11 cellular contexts compared by ENCODE assay signal in the genomic region with DNA sequence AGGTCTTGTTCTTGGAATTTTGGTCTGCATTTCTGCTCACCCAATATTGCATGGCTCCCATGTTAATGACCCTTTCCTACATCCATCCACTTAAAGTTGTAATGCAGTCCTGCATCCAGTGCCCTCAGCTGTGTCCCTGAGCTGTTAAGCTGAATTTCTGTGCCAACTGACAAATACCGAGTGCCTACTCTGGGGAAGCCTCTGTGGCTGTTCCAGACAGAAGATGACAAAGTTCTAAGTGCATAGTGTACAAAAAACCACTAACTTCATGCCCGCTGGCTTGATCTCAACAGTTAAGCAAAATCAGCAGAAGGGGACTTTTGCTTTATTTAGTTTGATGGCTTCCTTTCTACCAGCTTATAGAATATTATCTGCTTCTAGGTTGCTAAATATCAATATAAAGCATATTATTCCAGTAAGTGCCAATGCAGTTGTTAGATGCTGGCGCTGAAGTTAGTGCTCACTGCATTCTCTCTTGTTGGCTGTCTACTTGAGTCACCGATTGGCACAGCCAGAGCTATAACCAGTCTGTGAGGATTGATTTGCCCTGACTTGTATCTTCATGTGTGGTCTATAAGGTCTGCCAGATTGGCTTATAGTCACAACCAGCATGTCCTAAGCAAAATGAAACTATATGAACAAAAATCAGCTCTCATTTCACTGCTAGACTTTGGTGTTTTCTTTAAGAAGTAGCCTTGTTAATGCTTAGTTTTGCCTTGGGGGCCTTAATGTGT.
DNase-seq lines count a peak whose midpoint lies in the region; ATAC-seq and TF ChIP-seq lines count a peak whose summit lies in the region.
"Had no signal": no experiment of that assay in that cellular context is flagged by ENCODE, and none has a peak within 500 bp of the region (broad histone marks: within the 10 kb centered on the region; RNA-seq: fewer than 3 reads in every experiment).

No MANE protein-coding gene starts in this region.

- H3K27ac ChIP-seq in mucosa of rectum (ENCODE audit: low read depth in 2 of 2, low read length in 2 of 2), result peak overlapping the region; percentile 1 to 20
- peak overlapping the region; percentile 6 for H3K27ac ChIP-seq in urinary bladder (ENCODE audit: low read depth)
- H3K27ac ChIP-seq in testis, result peak overlapping the region in 1 of 2 donors; percentile 76

- no peak overlapping the region for H3K9ac ChIP-seq in mucosa of rectum (ENCODE audit: low read depth in 1 of 2, low read length in 2 of 2)

- H3K27me3 ChIP-seq in mucosa of rectum (ENCODE audit: control insufficient read depth in 2 of 2, insufficient read depth in 2 of 2, low read length in 2 of 2) (no peaks in the 10 kb centered on the region), testis (no peaks in the 10 kb centered on the region)

- H3K9me3 ChIP-seq in mucosa of rectum (ENCODE audit: control insufficient read depth in 2 of 2, low read length in 2 of 2) (no peaks in the 10 kb centered on the region), testis (no peaks in the 10 kb centered on the region)

- no peak overlapping the region for H3K4me3 Mint-ChIP-seq in activated naive CD4-positive, alpha-beta T cell treated with anti-CD3 and anti-CD28 coated beads for 36 hours
- H3K4me3 Mint-ChIP-seq in effector memory CD8-positive, alpha-beta T cell, result no peak overlapping the region

- no peak for TF ChIP-seq CTCF in testis (IDR thresholded peaks at IDR 0.05)

- no peak for ATAC-seq in effector memory CD8-positive, alpha-beta T cell (replicated peaks)

- peak overlapping the region; percentile 56 for H3K27ac Mint-ChIP-seq in activated naive CD4-positive, alpha-beta T cell treated with anti-CD3 and anti-CD28 coated beads for 36 hours
- H3K27ac Mint-ChIP-seq in effector memory CD8-positive, alpha-beta T cell, result peak overlapping the region; percentile 19 to 69

- no peak for TF ChIP-seq POLR2A in testis (IDR thresholded peaks at IDR 0.05)

- intact Hi-C loops in activated naive CD4-positive, alpha-beta T cell treated with anti-CD3 and anti-CD28 coated beads for 36 hours (cut with micrococcal nuclease), result no loop called here
- intact Hi-C loops in testis (cut with DNase I; ENCODE audit: low total_unique reads), result no loop called here

- no peak for DNase-seq in activated naive CD4-positive, alpha-beta T cell treated with anti-CD3 and anti-CD28 coated beads for 36 hours
- no peak for DNase-seq in activated naive CD4-positive, alpha-beta T cell treated with anti-CD3 and anti-CD28 coated beads, Interleukin-2, amount 50 U/mL, for 16 hours
- no peak for DNase-seq in effector memory CD8-positive, alpha-beta T cell
- no peak for DNase-seq in medulla oblongata (ENCODE audit: extremely low spot score)
- no peak for DNase-seq in testis
- DNase-seq in stimulated activated CD4-positive, alpha-beta T cell treated with anti-CD3 and anti-CD28 coated beads, Interleukin-2, amount 100 ng/mL, for 48 hours, result no peak
- DNase-seq: activated T-cell treated with anti-CD3 and anti-CD28 coated beads for 4 hours, islet precursor cell, trophoblast cell had no signal

- H3K4me1 ChIP-seq in mucosa of rectum (ENCODE audit: control insufficient read depth in 2 of 2, insufficient read depth in 2 of 2, low read length in 2 of 2), result peaks cover 12 to 14% of the 10 kb centered on the region in 2 donors
- H3K4me1 ChIP-seq in urinary bladder (ENCODE audit: insufficient read depth), result peaks cover 1% of the 10 kb centered on the region
- no peaks in the 10 kb centered on the region for H3K4me1 ChIP-seq in testis

- WGBS in urinary bladder, result 57% methylated on average over 4 of the region's 4 CpGs
- 59 to 67% methylated on average over 4 of the region's 4 CpGs for WGBS in testis, 2 donors

- no peaks in the 10 kb centered on the region for H3K9me3 Mint-ChIP-seq in activated naive CD4-positive, alpha-beta T cell treated with anti-CD3 and anti-CD28 coated beads for 36 hours
- no peaks in the 10 kb centered on the region for H3K9me3 Mint-ChIP-seq in effector memory CD8-positive, alpha-beta T cell

- H3K36me3 Mint-ChIP-seq in activated naive CD4-positive, alpha-beta T cell treated with anti-CD3 and anti-CD28 coated beads for 36 hours (ENCODE audit: low read depth), result peaks cover 33% of the 10 kb centered on the region
- H3K36me3 Mint-ChIP-seq in effector memory CD8-positive, alpha-beta T cell (ENCODE audit: insufficient read depth), result peaks cover 38% of the 10 kb centered on the region

- H3K36me3 ChIP-seq in mucosa of rectum (ENCODE audit: control insufficient read depth in 2 of 2, insufficient read depth in 2 of 2, low read length in 2 of 2) (peaks cover 48 to 51% of the 10 kb centered on the region in 2 donors), urinary bladder (ENCODE audit: insufficient read depth) (no peaks in the 10 kb centered on the region), testis (ENCODE audit: low read depth, missing control alignments) (no peaks in the 10 kb centered on the region)

- CTCF ChIA-PET in activated naive CD4-positive, alpha-beta T cell treated with anti-CD3 and anti-CD28 coated beads for 36 hours (lab: Charles Lee), result interaction anchor here (0.8 to 1.5 kb wide), 3 partner anchors 29 to 199 kb away, joined by 3 to 5 read pairs (median 5); no protein-coding TSS in a partner anchor

- H3K4me3 ChIP-seq in mucosa of rectum (ENCODE audit: low read length in 2 of 2) (no peak overlapping the region), urinary bladder (ENCODE audit: low read depth, low read length) (no peak overlapping the region), testis (no peak overlapping the region)

- peaks cover 26% of the 10 kb centered on the region for H3K4me1 Mint-ChIP-seq in activated naive CD4-positive, alpha-beta T cell treated with anti-CD3 and anti-CD28 coated beads for 36 hours (ENCODE audit: low read depth)
- H3K4me1 Mint-ChIP-seq in effector memory CD8-positive, alpha-beta T cell (ENCODE audit: low read depth in 2 of 2), result peaks cover 11 to 17% of the 10 kb centered on the region in 2 donors

- H3K27me3 Mint-ChIP-seq in activated naive CD4-positive, alpha-beta T cell treated with anti-CD3 and anti-CD28 coated beads for 36 hours (ENCODE audit: low read depth), result no peaks in the 10 kb centered on the region
- H3K27me3 Mint-ChIP-seq in effector memory CD8-positive, alpha-beta T cell, result no peaks in the 10 kb centered on the region
